Comparison of ENCODE assay signal across 15 cellular contexts in the genomic region with DNA sequence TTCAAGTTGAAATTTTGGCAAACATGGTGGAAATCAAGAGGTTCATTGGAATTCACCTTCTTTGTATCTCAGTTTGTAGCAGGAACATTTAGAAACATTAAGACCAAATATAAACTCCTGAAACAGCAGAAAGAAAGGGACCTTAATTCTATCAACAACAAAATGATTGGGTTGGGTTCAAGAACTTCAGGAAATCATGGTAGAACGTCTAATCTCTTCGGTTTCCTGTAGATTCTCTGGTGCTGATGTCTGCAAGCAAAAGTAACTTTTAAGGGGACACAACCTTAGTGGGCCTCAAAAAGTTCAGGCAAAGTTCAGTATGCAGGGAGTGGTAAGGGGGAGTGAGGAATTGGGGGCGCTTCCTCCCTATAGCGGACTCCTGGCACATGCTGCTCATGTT. TPM values are rescaled to one million over a fixed set of nuclear protein-coding genes. Genes with fewer than 3 reads are reported as not detected.
"Had no signal": no experiment of that assay in that cellular context is flagged by ENCODE, and none has a peak within 500 bp of the region (broad histone marks: within the 10 kb centered on the region; RNA-seq: fewer than 3 reads in every experiment).

No MANE protein-coding gene starts in this region.

- H2AFZ ChIP-seq: hepatocyte had no signal

- ATAC-seq: activated CD4-positive, alpha-beta T cell treated with anti-CD3 and anti-CD28 coated beads for 36 hours; activated CD8-positive, alpha-beta T cell treated with anti-CD3 and anti-CD28 coated beads for 36 hours; T-cell had no signal

- H3K36me3 ChIP-seq: lower lobe of right lung, WERI-Rb-1 had no signal

- DNase-seq: activated CD4-positive, alpha-beta T cell treated with anti-CD3 and anti-CD28 coated beads for 36 hours; activated CD8-positive, alpha-beta memory T cell treated with anti-CD3 and anti-CD28 coated beads, Interleukin-2, amount 50 U/mL, for 48 hours; activated CD8-positive, alpha-beta T cell treated with anti-CD3 and anti-CD28 coated beads for 36 hours; activated naive CD4-positive, alpha-beta T cell; central memory CD4-positive, alpha-beta T cell; effector memory CD4-positive, alpha-beta T cell; foreskin melanocyte; lower lobe of right lung; midbrain; naive B cell; stimulated activated CD4-positive, alpha-beta T cell treated with anti-CD3 and anti-CD28 coated beads, Interleukin-2, amount 100 ng/mL, for 48 hours; T-cell; WERI-Rb-1 had no signal

- H3K4me3 ChIP-seq: hepatocyte, SK-N-MC had no signal

- H3K9me3 ChIP-seq: lower lobe of right lung had no signal

- H3K79me2 ChIP-seq: hepatocyte had no signal

- H3K27me3 ChIP-seq: hepatocyte had no signal

- H3K27ac ChIP-seq: hepatocyte, SK-N-MC, WERI-Rb-1 had no signal

- H3K4me2 ChIP-seq: hepatocyte had no signal

RNA-seq across cellular contexts. Expression of a gene that starts 3.4 kb away (rescaled TPM):
- total RNA-seq: activated CD4-positive, alpha-beta T cell treated with anti-CD3 and anti-CD28 coated beads for 36 hours; activated CD8-positive, alpha-beta T cell treated with anti-CD3 and anti-CD28 coated beads for 36 hours had no signal
- polyA plus RNA-seq: hepatocyte had no signal
